1 cellular context compared by ENCODE assay signal in the genomic region with DNA sequence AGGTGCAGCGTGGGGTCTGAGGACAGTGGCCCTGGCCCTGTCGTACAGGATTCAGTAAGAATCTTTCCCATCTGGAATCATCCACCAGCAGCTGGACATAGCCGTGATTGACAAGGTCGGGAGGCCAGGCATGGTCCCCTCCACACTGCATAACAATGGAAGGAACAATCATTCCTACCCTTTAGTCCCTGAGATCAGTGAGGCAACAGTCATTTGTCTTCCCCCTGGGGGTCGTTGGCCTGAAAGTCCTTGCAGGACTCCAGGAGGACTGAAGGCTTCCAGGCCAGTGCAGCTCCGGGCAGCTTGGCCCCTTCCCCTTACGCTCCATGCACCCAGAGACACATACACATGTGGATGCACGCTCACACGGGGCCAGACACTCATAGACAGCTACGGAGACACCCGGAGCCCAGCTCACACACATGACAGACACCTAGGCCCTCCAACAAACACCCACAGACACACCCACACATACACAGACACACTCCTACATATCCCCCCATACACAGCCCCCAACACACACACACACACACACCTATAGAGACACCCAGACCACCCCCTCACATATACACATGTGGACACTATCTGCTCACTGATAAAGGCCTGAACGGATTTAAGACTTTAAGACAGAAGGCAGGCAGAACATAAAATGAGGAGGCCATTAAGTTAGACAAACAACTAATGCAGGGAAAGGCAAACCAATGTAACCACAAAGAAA.
TF ChIP-seq lines count a peak whose summit lies in the region.

No MANE protein-coding gene starts in this region.

TF ChIP-seq in GM23338, 12 proteins besides CTCF, POLR2A, EP300 and RAD21 (continued from another document):
- TF ChIP-seq ZNF462 (CRISPR knock-in tag; IDR thresholded peaks at IDR 0.05) (no peak), EZH2phosphoT487 (IDR thresholded peaks at IDR 0.05; ENCODE audit: unreplicated experiment) (no peak), ZNF114 (CRISPR knock-in tag; IDR thresholded peaks at IDR 0.05) (no peak), POLR2AphosphoS5 (IDR thresholded peaks at IDR 0.05; ENCODE audit: low read depth) (no peak)
